Comparison of ENCODE assay signal across 30 cellular contexts in the genomic region with DNA sequence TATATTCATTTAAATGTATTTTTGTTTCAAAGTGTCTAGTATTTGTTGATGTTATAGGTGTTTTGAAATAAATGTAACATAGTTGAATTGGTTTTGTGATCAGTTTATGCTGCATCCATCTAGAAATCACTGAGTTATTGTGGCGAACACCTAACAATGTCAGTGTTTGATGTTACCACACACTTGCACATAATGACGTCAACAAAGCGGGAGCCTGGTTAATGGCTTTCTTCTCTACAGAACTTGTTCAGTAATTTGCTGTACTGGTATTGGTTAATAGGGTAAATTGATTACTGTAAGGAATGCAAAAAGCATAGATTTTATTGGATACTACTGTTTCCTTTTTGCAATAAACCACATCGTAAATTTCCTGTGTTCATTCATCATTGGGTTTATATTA.
DNase-seq lines count a peak whose midpoint lies in the region; ATAC-seq and TF ChIP-seq lines count a peak whose summit lies in the region.
"Had no signal": no experiment of that assay in that cellular context is flagged by ENCODE, and none has a peak within 500 bp of the region (broad histone marks: within the 10 kb centered on the region; RNA-seq: fewer than 3 reads in every experiment).

No MANE protein-coding gene starts in this region.

- no peaks in the 10 kb centered on the region for H3K36me3 Mint-ChIP-seq in activated CD4-positive, alpha-beta T cell treated with anti-CD3 and anti-CD28 coated beads for 36 hours (ENCODE audit: low read depth)
- no peaks in the 10 kb centered on the region for H3K36me3 Mint-ChIP-seq in natural killer cell
- H3K36me3 Mint-ChIP-seq in natural killer cell treated with Interleukin-12 subunit alpha and Interleukin-12 subunit beta and Interleukin-15 and Interleukin-18, amount 100 ng/mL, for 72 hours: no peaks in the 10 kb centered on the region
- no peaks in the 10 kb centered on the region for H3K36me3 Mint-ChIP-seq in activated CD8-positive, alpha-beta T cell treated with anti-CD3 and anti-CD28 coated beads for 36 hours (ENCODE audit: low read depth)

- TF ChIP-seq CTCF in natural killer cell (IDR thresholded peaks at IDR 0.05) (no peak), thyroid gland (IDR thresholded peaks at IDR 0.05) (no peak)
- TF ChIP-seq CTCF in activated CD8-positive, alpha-beta T cell treated with anti-CD3 and anti-CD28 coated beads for 36 hours (IDR thresholded peaks at IDR 0.05): no peak

- no peaks in the 10 kb centered on the region for H3K27me3 ChIP-seq in thyroid gland
- H3K27me3 ChIP-seq: adrenal gland, body of pancreas, dorsolateral prefrontal cortex, esophagus squamous epithelium, foreskin keratinocyte, suprapubic skin had no signal

- no peak overlapping the region for H3K4me3 ChIP-seq in thyroid gland (replicated peaks in 1 of 3)
- H3K4me3 ChIP-seq: adrenal gland, body of pancreas, dorsolateral prefrontal cortex, esophagus squamous epithelium, left ventricle myocardium inferior, smooth muscle cell, suprapubic skin had no signal

- no peak overlapping the region for H3K27ac ChIP-seq in thyroid gland
- H3K27ac ChIP-seq: 22Rv1, adrenal gland, body of pancreas, esophagus squamous epithelium, foreskin keratinocyte, left ventricle myocardium inferior, suprapubic skin, VCaP had no signal

- ATAC-seq in activated CD4-positive, alpha-beta T cell treated with anti-CD3 and anti-CD28 coated beads for 36 hours: peak; percentile 53
- ATAC-seq in natural killer cell: peak in 2 of 3 donors; percentile 36 to 47
- no peak for ATAC-seq in natural killer cell treated with Interleukin-12 subunit alpha and Interleukin-12 subunit beta and Interleukin-15 and Interleukin-18, amount 100 ng/mL, for 72 hours
- peak; percentile 60 for ATAC-seq in activated CD8-positive, alpha-beta T cell treated with anti-CD3 and anti-CD28 coated beads for 36 hours
- ATAC-seq: body of pancreas, right cardiac atrium had no signal

- no peaks in the 10 kb centered on the region for H3K36me3 ChIP-seq in thyroid gland
- H3K36me3 ChIP-seq: adrenal gland, esophagus squamous epithelium, left ventricle myocardium inferior, suprapubic skin had no signal

- POLR2A ChIA-PET in activated CD4-positive, alpha-beta T cell treated with anti-CD3 and anti-CD28 coated beads for 36 hours (lab: Charles Lee): no interaction called here
- POLR2A ChIA-PET in activated CD8-positive, alpha-beta T cell treated with anti-CD3 and anti-CD28 coated beads for 36 hours (lab: Charles Lee): no interaction called here

- no peaks in the 10 kb centered on the region for H3K9me3 ChIP-seq in thyroid gland
- H3K9me3 ChIP-seq: adrenal gland, body of pancreas, esophagus squamous epithelium, left ventricle myocardium inferior, suprapubic skin had no signal

- H3K4me3 Mint-ChIP-seq in activated CD4-positive, alpha-beta T cell treated with anti-CD3 and anti-CD28 coated beads for 36 hours: no peak overlapping the region
- H3K4me3 Mint-ChIP-seq in natural killer cell: no peak overlapping the region
- H3K4me3 Mint-ChIP-seq in natural killer cell treated with Interleukin-12 subunit alpha and Interleukin-12 subunit beta and Interleukin-15 and Interleukin-18, amount 100 ng/mL, for 72 hours: no peak overlapping the region
- no peak overlapping the region for H3K4me3 Mint-ChIP-seq in activated CD8-positive, alpha-beta T cell treated with anti-CD3 and anti-CD28 coated beads for 36 hours

- no peaks in the 10 kb centered on the region for H3K9me3 Mint-ChIP-seq in activated CD4-positive, alpha-beta T cell treated with anti-CD3 and anti-CD28 coated beads for 36 hours (ENCODE audit: low read depth)
- no peaks in the 10 kb centered on the region for H3K9me3 Mint-ChIP-seq in natural killer cell
- H3K9me3 Mint-ChIP-seq in natural killer cell treated with Interleukin-12 subunit alpha and Interleukin-12 subunit beta and Interleukin-15 and Interleukin-18, amount 100 ng/mL, for 72 hours: no peaks in the 10 kb centered on the region
- H3K9me3 Mint-ChIP-seq in activated CD8-positive, alpha-beta T cell treated with anti-CD3 and anti-CD28 coated beads for 36 hours: no peaks in the 10 kb centered on the region

- H3K27me3 Mint-ChIP-seq in activated CD4-positive, alpha-beta T cell treated with anti-CD3 and anti-CD28 coated beads for 36 hours: no peaks in the 10 kb centered on the region
- no peaks in the 10 kb centered on the region for H3K27me3 Mint-ChIP-seq in natural killer cell (ENCODE audit: low read depth in 2 of 2)
- H3K27me3 Mint-ChIP-seq in natural killer cell treated with Interleukin-12 subunit alpha and Interleukin-12 subunit beta and Interleukin-15 and Interleukin-18, amount 100 ng/mL, for 72 hours: no peaks in the 10 kb centered on the region
- H3K27me3 Mint-ChIP-seq in activated CD8-positive, alpha-beta T cell treated with anti-CD3 and anti-CD28 coated beads for 36 hours: no peaks in the 10 kb centered on the region

- intact Hi-C loops in activated CD4-positive, alpha-beta T cell treated with anti-CD3 and anti-CD28 coated beads for 36 hours (cut with DNase I, micrococcal nuclease): loop anchor here (2.0 to 5.0 kb wide), 2 partner anchors 132 to 133 kb away; partner anchors contain the start of gene ATG10 (in 2 of the 2)
- intact Hi-C loops in natural killer cell (cut with micrococcal nuclease): no loop called here
- intact Hi-C loops in activated CD8-positive, alpha-beta T cell treated with anti-CD3 and anti-CD28 coated beads for 36 hours (cut with micrococcal nuclease): no loop called here
- intact Hi-C loops in thyroid gland (cut with DNase I): no loop called here

- peaks cover 27% of the 10 kb centered on the region for H3K4me1 Mint-ChIP-seq in activated CD4-positive, alpha-beta T cell treated with anti-CD3 and anti-CD28 coated beads for 36 hours
- H3K4me1 Mint-ChIP-seq in natural killer cell: peaks cover 6 to 8% of the 10 kb centered on the region in 2 donors
- H3K4me1 Mint-ChIP-seq in natural killer cell treated with Interleukin-12 subunit alpha and Interleukin-12 subunit beta and Interleukin-15 and Interleukin-18, amount 100 ng/mL, for 72 hours (ENCODE audit: low read depth in 2 of 2): peaks cover 0 to 10% of the 10 kb centered on the region in 2 donors
- peaks cover 27% of the 10 kb centered on the region for H3K4me1 Mint-ChIP-seq in activated CD8-positive, alpha-beta T cell treated with anti-CD3 and anti-CD28 coated beads for 36 hours (ENCODE audit: low read depth)

- H3K4me1 ChIP-seq in thyroid gland: peaks cover 4 to 9% of the 10 kb centered on the region in 2 donors

- H3K27ac Mint-ChIP-seq in activated CD4-positive, alpha-beta T cell treated with anti-CD3 and anti-CD28 coated beads for 36 hours: no peak overlapping the region
- H3K27ac Mint-ChIP-seq in natural killer cell: no peak overlapping the region
- no peak overlapping the region for H3K27ac Mint-ChIP-seq in natural killer cell treated with Interleukin-12 subunit alpha and Interleukin-12 subunit beta and Interleukin-15 and Interleukin-18, amount 100 ng/mL, for 72 hours
- H3K27ac Mint-ChIP-seq in activated CD8-positive, alpha-beta T cell treated with anti-CD3 and anti-CD28 coated beads for 36 hours: no peak overlapping the region

- 96% methylated on average over 4 of the region's 4 CpGs for WGBS in thyroid gland, 2 donors

- peak; percentile 47 for DNase-seq in activated CD4-positive, alpha-beta T cell treated with anti-CD3 and anti-CD28 coated beads for 36 hours
- no peak for DNase-seq in activated CD4-positive, alpha-beta T cell treated with anti-CD3 and anti-CD28 coated beads for 1 hour
- no peak for DNase-seq in natural killer cell
- DNase-seq in natural killer cell treated with Interleukin-12 subunit alpha and Interleukin-12 subunit beta and Interleukin-15 and Interleukin-18, amount 100 ng/mL, for 72 hours (ENCODE audit: low spot score): no peak
- DNase-seq in activated CD8-positive, alpha-beta T cell treated with anti-CD3 and anti-CD28 coated beads for 36 hours: peak; percentile 62
- DNase-seq in renal cortical epithelial cell (ENCODE audit: low read depth): peak; percentile 11
- DNase-seq in thyroid gland: no peak
- no peak for DNase-seq in NCI-H2107 (lab: John Stamatoyannopoulos, UW)
- DNase-seq: activated gamma-delta T cell; adrenal gland; body of pancreas; Calu3; DMS79 treated with DMSO at 0.1 percent for 48 hours; dorsolateral prefrontal cortex; esophagus squamous epithelium; GDM1; left ventricle myocardium inferior; mesendoderm; NCI-H146; NCI-H446 treated with DMSO at 0.1 percent for 48 hours; NCI-H82; right cardiac atrium; SHP77 treated with DMSO at 0.1 percent for 48 hours; stimulated activated CD4-positive, alpha-beta T cell treated with anti-CD3 and anti-CD28 coated beads, Interleukin-4, amount 100 ng/mL, for 1 hour; T-helper 9 cell had no signal

- CTCF ChIA-PET in activated CD4-positive, alpha-beta T cell treated with anti-CD3 and anti-CD28 coated beads for 36 hours (lab: Charles Lee): interaction anchor here (0.8 to 1.8 kb wide), 2 partner anchors 9 to 13 kb away, joined by 3 to 4 read pairs; no protein-coding TSS in a partner anchor
- CTCF ChIA-PET in activated CD8-positive, alpha-beta T cell treated with anti-CD3 and anti-CD28 coated beads for 36 hours (lab: Charles Lee): no interaction called here

- no peak for TF ChIP-seq POLR2A in thyroid gland (IDR thresholded peaks at IDR 0.05)

Comparison
In these comparisons a context has a peak if more than half of its experiments do, and no peak if none do; other contexts are left out.
1. ATAC-seq: peak in activated CD4-positive, alpha-beta T cell treated with anti-CD3 and anti-CD28 coated beads for 36 hours (single experiment), natural killer cell (2 of 3) and activated CD8-positive, alpha-beta T cell treated with anti-CD3 and anti-CD28 coated beads for 36 hours (single experiment); none in natural killer cell treated with Interleukin-12 subunit alpha and Interleukin-12 subunit beta and Interleukin-15 and Interleukin-18, amount 100 ng/mL, for 72 hours (0 of 2).
2. DNase-seq: peak in activated CD4-positive, alpha-beta T cell treated with anti-CD3 and anti-CD28 coated beads for 36 hours (single experiment), activated CD8-positive, alpha-beta T cell treated with anti-CD3 and anti-CD28 coated beads for 36 hours (single experiment) and renal cortical epithelial cell (single experiment); none in activated CD4-positive, alpha-beta T cell treated with anti-CD3 and anti-CD28 coated beads for 1 hour (single experiment), natural killer cell (single experiment), natural killer cell treated with Interleukin-12 subunit alpha and Interleukin-12 subunit beta and Interleukin-15 and Interleukin-18, amount 100 ng/mL, for 72 hours (single experiment), thyroid gland (0 of 2) and NCI-H2107 (single experiment).
3. intact Hi-C loops: an anchor here in activated CD4-positive, alpha-beta T cell treated with anti-CD3 and anti-CD28 coated beads for 36 hours (2.0 to 5.0 kb wide); none called in natural killer cell, activated CD8-positive, alpha-beta T cell treated with anti-CD3 and anti-CD28 coated beads for 36 hours and thyroid gland.